ENCODE assay signal across 8 cellular contexts in the genomic region with DNA sequence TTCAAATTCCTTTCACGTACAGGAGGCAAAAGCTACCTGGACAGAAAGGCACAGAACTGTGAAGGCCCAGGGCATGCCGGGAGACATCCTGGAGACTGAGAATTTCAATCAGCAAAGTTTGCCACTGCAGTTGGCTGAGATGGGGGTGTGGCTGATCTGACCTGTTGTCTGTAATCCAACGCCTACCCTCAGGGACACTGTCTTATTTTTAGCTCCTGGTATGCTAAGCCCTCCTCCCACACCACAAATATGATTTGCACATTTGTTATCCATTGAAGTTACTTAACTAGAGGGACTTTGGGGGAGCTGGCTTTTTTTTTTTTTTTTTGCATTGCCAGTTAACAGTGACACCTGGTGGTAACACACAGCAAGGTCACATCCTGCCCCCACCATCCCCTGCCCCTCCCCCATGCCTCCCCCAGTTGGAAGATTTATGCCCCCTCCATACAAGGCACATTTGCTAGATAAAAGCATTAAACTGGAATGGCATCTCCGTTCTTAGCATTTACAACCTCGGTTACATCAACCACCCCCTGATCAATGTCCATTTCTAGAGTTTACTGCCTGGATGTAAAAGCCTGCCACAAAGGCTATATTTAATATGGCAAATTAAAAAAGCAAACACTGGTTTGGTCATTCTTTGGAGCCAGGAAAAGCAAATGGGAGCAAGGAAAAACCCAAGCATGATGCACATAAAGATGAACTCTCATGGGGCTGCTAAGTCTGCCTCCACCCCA. TPM values are rescaled to one million over a fixed set of nuclear protein-coding genes. Genes with fewer than 3 reads are reported as not detected.
DNase-seq lines count a peak whose midpoint lies in the region; TF ChIP-seq lines count a peak whose summit lies in the region.

No MANE protein-coding gene starts in this region.

- H3K27me3 Mint-ChIP-seq in activated T-helper 2 cell treated with anti-CD3 and anti-CD28 coated beads, Interferon-gamma antibody, Interleukin-2, Interleukin-4, amounts not matched to agents 10 μg/mL and 5 μg/mL and 100 μg/mL, durations not matched to agents 14 hours and 24 hours and 36 hours (ENCODE audit: low read depth) = no peaks in the 10 kb centered on the region

- no peak overlapping the region for H3K27ac Mint-ChIP-seq in activated T-helper 2 cell treated with anti-CD3 and anti-CD28 coated beads, Interferon-gamma antibody, Interleukin-2, Interleukin-4, amounts not matched to agents 10 μg/mL and 5 μg/mL and 100 μg/mL, durations not matched to agents 14 hours and 24 hours and 36 hours

- H3K4me3 ChIP-seq in BE2C (ENCODE audit: low read depth, low read length) = no peak overlapping the region
- no peak overlapping the region for H3K4me3 ChIP-seq in GM12875 (ENCODE audit: low read depth, low read length)

- peaks cover 20% of the 10 kb centered on the region for H3K36me3 ChIP-seq in BE2C

- H3K4me3 Mint-ChIP-seq in activated T-helper 2 cell treated with anti-CD3 and anti-CD28 coated beads, Interferon-gamma antibody, Interleukin-2, Interleukin-4, amounts not matched to agents 10 μg/mL and 5 μg/mL and 100 μg/mL, durations not matched to agents 14 hours and 24 hours and 36 hours (ENCODE audit: low read depth) = no peak overlapping the region

- intact Hi-C loops in activated T-helper 2 cell treated with anti-CD3 and anti-CD28 coated beads, Interferon-gamma antibody, Interleukin-2, Interleukin-4, amounts not matched to agents 10 μg/mL and 5 μg/mL and 100 μg/mL, durations not matched to agents 14 hours and 24 hours and 36 hours (cut with micrococcal nuclease) = loop anchor here (5.0 to 10.0 kb wide), 4 partner anchors 71 to 431 kb away; a partner anchor contains a TSS

- H3K36me3 Mint-ChIP-seq in activated T-helper 2 cell treated with anti-CD3 and anti-CD28 coated beads, Interferon-gamma antibody, Interleukin-2, Interleukin-4, amounts not matched to agents 10 μg/mL and 5 μg/mL and 100 μg/mL, durations not matched to agents 14 hours and 24 hours and 36 hours (ENCODE audit: low read depth) = peaks cover 60% of the 10 kb centered on the region

- peaks cover 41% of the 10 kb centered on the region for H3K4me1 ChIP-seq in BE2C

- no peaks in the 10 kb centered on the region for H3K9me3 Mint-ChIP-seq in activated T-helper 2 cell treated with anti-CD3 and anti-CD28 coated beads, Interferon-gamma antibody, Interleukin-2, Interleukin-4, amounts not matched to agents 10 μg/mL and 5 μg/mL and 100 μg/mL, durations not matched to agents 14 hours and 24 hours and 36 hours

- DNase-seq in BE2C = no peak
- DNase-seq in NCI-H69 (lab: John Stamatoyannopoulos, UW) = peak; percentile 46
- peak; percentile 68 for DNase-seq in dedifferentiated amniotic fluid mesenchymal stem cell (ENCODE audit: extremely low spot score)
- DNase-seq in myocyte (ENCODE audit: low read depth) = peak; percentile 98
- no peak for DNase-seq in amniotic stem cell (lab: John Stamatoyannopoulos, UW)
- DNase-seq in activated T-helper 2 cell treated with anti-CD3 and anti-CD28 coated beads, Interferon-gamma antibody, Interleukin-2, Interleukin-4, amounts not matched to agents 10 μg/mL and 5 μg/mL and 100 μg/mL, durations not matched to agents 14 hours and 24 hours and 36 hours (ENCODE audit: low spot score) = no peak
- DNase-seq in GDM1 (lab: John Stamatoyannopoulos, UW) = no peak

- H3K4me1 Mint-ChIP-seq in activated T-helper 2 cell treated with anti-CD3 and anti-CD28 coated beads, Interferon-gamma antibody, Interleukin-2, Interleukin-4, amounts not matched to agents 10 μg/mL and 5 μg/mL and 100 μg/mL, durations not matched to agents 14 hours and 24 hours and 36 hours (ENCODE audit: low read depth) = peaks cover 27% of the 10 kb centered on the region

- no peaks in the 10 kb centered on the region for H3K9me3 ChIP-seq in BE2C

- no peaks in the 10 kb centered on the region for H3K27me3 ChIP-seq in BE2C

- TF ChIP-seq CTCF in BE2C (IDR thresholded peaks at IDR 0.05; ENCODE audit: low read depth, low read length) (peak; percentile 64), GM12875 (IDR thresholded peaks at IDR 0.05; ENCODE audit: borderline replicate concordance, insufficient read depth, low read depth, low read length) (peak; percentile 61; the same call in 1 of the 2 replicates)

RNA-seq across cellular contexts. Expression of a gene that starts 40.3 kb away (rescaled TPM):
- polyA plus RNA-seq in BE2C (2012; ENCODE audit: insufficient read depth, insufficient read length, low read depth) = 17.8 TPM
- total RNA-seq in myocyte = 20.0 and 21.8 TPM in 2 replicates
- polyA plus RNA-seq in myocyte (2012) = 10.2 TPM
- total RNA-seq in activated T-helper 2 cell treated with anti-CD3 and anti-CD28 coated beads, Interferon-gamma antibody, Interleukin-2, Interleukin-4, amounts not matched to agents 10 μg/mL and 5 μg/mL and 100 μg/mL, durations not matched to agents 14 hours and 24 hours and 36 hours = 35.7 and 36.7 TPM in 2 replicates

RNA-seq across cellular contexts. Expression of a gene that starts 40.6 kb away (rescaled TPM):
- 23.5 TPM for polyA plus RNA-seq in BE2C (2012; ENCODE audit: insufficient read depth, insufficient read length, low read depth)
- 24.2 and 24.3 TPM in 2 replicates for total RNA-seq in myocyte
- polyA plus RNA-seq in myocyte (2012) = 15.0 TPM
- 39.4 and 42.6 TPM in 2 replicates for total RNA-seq in activated T-helper 2 cell treated with anti-CD3 and anti-CD28 coated beads, Interferon-gamma antibody, Interleukin-2, Interleukin-4, amounts not matched to agents 10 μg/mL and 5 μg/mL and 100 μg/mL, durations not matched to agents 14 hours and 24 hours and 36 hours

Comparison
In these comparisons a context has a peak if more than half of its experiments do, and no peak if none do; other contexts are left out.
1. DNase-seq: peak in NCI-H69 (single experiment), dedifferentiated amniotic fluid mesenchymal stem cell (single experiment) and myocyte (single experiment); none in BE2C (single experiment), amniotic stem cell (single experiment), activated T-helper 2 cell treated with anti-CD3 and anti-CD28 coated beads, Interferon-gamma antibody, Interleukin-2, Interleukin-4, amounts not matched to agents 10 μg/mL and 5 μg/mL and 100 μg/mL, durations not matched to agents 14 hours and 24 hours and 36 hours (single experiment) and GDM1 (single experiment).